In the genomic region with DNA sequence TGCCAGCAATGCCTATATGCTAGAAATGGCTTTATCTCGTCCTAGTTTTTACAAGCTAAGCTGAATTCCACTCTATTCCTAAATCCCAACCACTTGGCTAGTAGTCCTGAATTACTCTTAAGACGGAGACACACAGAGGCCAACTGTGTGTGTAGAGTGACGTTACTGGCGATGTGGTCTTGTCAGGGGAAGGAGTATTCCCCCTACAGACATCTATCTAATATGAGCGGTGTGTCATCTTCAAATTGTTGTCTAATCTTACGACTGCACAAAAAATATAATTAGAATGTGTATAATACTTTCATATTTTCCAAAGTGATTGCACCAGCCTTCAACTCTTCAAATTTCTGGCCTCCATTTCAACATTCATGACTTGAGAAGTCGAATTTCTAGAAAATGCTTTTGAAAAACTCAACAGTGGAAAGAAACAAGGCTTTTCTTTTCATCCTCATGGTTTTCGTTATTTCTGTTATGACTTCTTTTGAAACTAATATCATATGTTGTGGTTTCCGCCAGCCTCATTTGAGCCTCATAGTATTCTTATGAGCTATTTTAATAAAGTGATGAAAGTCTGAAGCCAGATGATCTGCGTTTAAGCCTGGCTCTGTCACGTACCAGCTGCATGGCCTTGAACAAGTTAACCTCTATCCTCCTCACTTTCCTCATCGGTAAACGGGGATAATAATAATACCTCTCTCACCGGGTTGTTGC, we compare ENCODE assay signal across 1 cellular context.
TF ChIP-seq lines count a peak whose summit lies in the region.

No MANE protein-coding gene starts in this region.

TF ChIP-seq in GM12878, 131 proteins besides CTCF, POLR2A, EP300 and RAD21 (continues in another document):
- TF ChIP-seq, protein P1, sequence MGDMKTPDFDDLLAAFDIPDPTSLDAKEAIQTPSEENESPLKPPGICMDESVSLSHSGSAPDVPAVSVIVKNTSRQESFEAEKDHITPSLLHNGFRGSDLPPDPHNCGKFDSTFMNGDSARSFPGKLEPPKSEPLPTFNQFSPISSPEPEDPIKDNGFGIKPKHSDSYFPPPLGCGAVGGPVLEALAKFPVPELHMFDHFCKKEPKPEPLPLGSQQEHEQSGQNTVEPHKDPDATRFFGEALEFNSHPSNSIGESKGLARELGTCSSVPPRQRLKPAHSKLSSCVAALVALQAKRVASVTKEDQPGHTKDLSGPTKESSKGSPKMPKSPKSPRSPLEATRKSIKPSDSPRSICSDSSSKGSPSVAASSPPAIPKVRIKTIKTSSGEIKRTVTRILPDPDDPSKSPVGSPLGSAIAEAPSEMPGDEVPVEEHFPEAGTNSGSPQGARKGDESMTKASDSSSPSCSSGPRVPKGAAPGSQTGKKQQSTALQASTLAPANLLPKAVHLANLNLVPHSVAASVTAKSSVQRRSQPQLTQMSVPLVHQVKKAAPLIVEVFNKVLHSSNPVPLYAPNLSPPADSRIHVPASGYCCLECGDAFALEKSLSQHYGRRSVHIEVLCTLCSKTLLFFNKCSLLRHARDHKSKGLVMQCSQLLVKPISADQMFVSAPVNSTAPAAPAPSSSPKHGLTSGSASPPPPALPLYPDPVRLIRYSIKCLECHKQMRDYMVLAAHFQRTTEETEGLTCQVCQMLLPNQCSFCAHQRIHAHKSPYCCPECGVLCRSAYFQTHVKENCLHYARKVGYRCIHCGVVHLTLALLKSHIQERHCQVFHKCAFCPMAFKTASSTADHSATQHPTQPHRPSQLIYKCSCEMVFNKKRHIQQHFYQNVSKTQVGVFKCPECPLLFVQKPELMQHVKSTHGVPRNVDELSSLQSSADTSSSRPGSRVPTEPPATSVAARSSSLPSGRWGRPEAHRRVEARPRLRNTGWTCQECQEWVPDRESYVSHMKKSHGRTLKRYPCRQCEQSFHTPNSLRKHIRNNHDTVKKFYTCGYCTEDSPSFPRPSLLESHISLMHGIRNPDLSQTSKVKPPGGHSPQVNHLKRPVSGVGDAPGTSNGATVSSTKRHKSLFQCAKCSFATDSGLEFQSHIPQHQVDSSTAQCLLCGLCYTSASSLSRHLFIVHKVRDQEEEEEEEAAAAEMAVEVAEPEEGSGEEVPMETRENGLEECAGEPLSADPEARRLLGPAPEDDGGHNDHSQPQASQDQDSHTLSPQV (IDR thresholded peaks at IDR 0.05), result no peak
- TF ChIP-seq ZNF274 (IDR thresholded peaks at IDR 0.05; ENCODE audit: insufficient read depth, insufficient read length) (no peak), TCF7 (IDR thresholded peaks at IDR 0.05; ENCODE audit: borderline replicate concordance) (peak; percentile 81; the same call in 1 of the 2 replicates), ZZZ3 (IDR thresholded peaks at IDR 0.05; ENCODE audit: control insufficient read depth, insufficient read length, low read depth) (no peak), CREB1 (IDR thresholded peaks at IDR 0.05; ENCODE audit: low read depth) (no peak), POLR2AphosphoS2 (IDR thresholded peaks at IDR 0.05; ENCODE audit: low read depth, low read length) (no peak), YY1 (IDR thresholded peaks at IDR 0.05; ENCODE audit: low read depth, low read length) (no peak), LARP7 (IDR thresholded peaks at IDR 0.05) (no peak), ETV6 (conservative IDR thresholded peaks at IDR 0.05 in 1 of 2, IDR thresholded peaks at IDR 0.05 in 1 of 2; ENCODE audit: borderline replicate concordance in 1 of 2, low read depth in 1 of 2) (peak in 1 of 2 experiments; percentile 54; a peak in 1 of 4 replicates), PML (IDR thresholded peaks at IDR 0.05; ENCODE audit: low read length) (peak; percentile 56), CBX5 (IDR thresholded peaks at IDR 0.05; ENCODE audit: low read depth) (peak; percentile 93), NRF1 (conservative IDR thresholded peaks at IDR 0.05; ENCODE audit: low read depth, low read length) (no peak), EED (IDR thresholded peaks at IDR 0.05; ENCODE audit: low read depth) (peak; percentile 49; the same call in 1 of the 2 replicates), RFX5 (IDR thresholded peaks at IDR 0.05; ENCODE audit: low read depth, low read length) (no peak), PAX5 (IDR thresholded peaks at IDR 0.05; ENCODE audit: borderline replicate concordance, low read depth, low read length) (peak; percentile 63; the same call in 1 of the 2 replicates), ESRRA (IDR thresholded peaks at IDR 0.05; ENCODE audit: low read length) (no peak), TCF3 (IDR thresholded peaks at IDR 0.05; ENCODE audit: borderline replicate concordance, insufficient read depth, low read depth, low read length) (no peak), SREBF2 (IDR thresholded peaks at IDR 0.05; ENCODE audit: low read length) (no peak), RAD51 (IDR thresholded peaks at IDR 0.05) (no peak), CEBPB (IDR thresholded peaks at IDR 0.05; ENCODE audit: borderline replicate concordance in 1 of 2, low read depth in 2 of 2, low read length in 2 of 2) (peak in 1 of 2 experiments; percentile 83; a peak in 1 of 4 replicates), CREM (IDR thresholded peaks at IDR 0.05; ENCODE audit: low read depth) (peak; percentile 73), SIX5 (IDR thresholded peaks at IDR 0.05; ENCODE audit: low read depth, low read length, severe bottlenecking) (no peak), FOXK2 (IDR thresholded peaks at IDR 0.05) (no peak), JUNB (IDR thresholded peaks at IDR 0.05) (peak; percentile 97), GABPA (IDR thresholded peaks at IDR 0.05; ENCODE audit: low read depth) (peak; percentile 71), ZBED1 (IDR thresholded peaks at IDR 0.05; ENCODE audit: borderline replicate concordance) (peak; percentile 66; the same call in 1 of the 2 replicates), TBL1XR1 (IDR thresholded peaks at IDR 0.05; ENCODE audit: low read depth, low read length) (peak; percentile 86)
- TF ChIP-seq, protein P2, sequence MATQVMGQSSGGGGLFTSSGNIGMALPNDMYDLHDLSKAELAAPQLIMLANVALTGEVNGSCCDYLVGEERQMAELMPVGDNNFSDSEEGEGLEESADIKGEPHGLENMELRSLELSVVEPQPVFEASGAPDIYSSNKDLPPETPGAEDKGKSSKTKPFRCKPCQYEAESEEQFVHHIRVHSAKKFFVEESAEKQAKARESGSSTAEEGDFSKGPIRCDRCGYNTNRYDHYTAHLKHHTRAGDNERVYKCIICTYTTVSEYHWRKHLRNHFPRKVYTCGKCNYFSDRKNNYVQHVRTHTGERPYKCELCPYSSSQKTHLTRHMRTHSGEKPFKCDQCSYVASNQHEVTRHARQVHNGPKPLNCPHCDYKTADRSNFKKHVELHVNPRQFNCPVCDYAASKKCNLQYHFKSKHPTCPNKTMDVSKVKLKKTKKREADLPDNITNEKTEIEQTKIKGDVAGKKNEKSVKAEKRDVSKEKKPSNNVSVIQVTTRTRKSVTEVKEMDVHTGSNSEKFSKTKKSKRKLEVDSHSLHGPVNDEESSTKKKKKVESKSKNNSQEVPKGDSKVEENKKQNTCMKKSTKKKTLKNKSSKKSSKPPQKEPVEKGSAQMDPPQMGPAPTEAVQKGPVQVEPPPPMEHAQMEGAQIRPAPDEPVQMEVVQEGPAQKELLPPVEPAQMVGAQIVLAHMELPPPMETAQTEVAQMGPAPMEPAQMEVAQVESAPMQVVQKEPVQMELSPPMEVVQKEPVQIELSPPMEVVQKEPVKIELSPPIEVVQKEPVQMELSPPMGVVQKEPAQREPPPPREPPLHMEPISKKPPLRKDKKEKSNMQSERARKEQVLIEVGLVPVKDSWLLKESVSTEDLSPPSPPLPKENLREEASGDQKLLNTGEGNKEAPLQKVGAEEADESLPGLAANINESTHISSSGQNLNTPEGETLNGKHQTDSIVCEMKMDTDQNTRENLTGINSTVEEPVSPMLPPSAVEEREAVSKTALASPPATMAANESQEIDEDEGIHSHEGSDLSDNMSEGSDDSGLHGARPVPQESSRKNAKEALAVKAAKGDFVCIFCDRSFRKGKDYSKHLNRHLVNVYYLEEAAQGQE (IDR thresholded peaks at IDR 0.05; ENCODE audit: low read depth, low read length), result no peak
- TF ChIP-seq, protein P3, sequence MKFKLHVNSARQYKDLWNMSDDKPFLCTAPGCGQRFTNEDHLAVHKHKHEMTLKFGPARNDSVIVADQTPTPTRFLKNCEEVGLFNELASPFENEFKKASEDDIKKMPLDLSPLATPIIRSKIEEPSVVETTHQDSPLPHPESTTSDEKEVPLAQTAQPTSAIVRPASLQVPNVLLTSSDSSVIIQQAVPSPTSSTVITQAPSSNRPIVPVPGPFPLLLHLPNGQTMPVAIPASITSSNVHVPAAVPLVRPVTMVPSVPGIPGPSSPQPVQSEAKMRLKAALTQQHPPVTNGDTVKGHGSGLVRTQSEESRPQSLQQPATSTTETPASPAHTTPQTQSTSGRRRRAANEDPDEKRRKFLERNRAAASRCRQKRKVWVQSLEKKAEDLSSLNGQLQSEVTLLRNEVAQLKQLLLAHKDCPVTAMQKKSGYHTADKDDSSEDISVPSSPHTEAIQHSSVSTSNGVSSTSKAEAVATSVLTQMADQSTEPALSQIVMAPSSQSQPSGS (IDR thresholded peaks at IDR 0.05; ENCODE audit: low read length), result peak; percentile 96
- TF ChIP-seq, protein P4, sequence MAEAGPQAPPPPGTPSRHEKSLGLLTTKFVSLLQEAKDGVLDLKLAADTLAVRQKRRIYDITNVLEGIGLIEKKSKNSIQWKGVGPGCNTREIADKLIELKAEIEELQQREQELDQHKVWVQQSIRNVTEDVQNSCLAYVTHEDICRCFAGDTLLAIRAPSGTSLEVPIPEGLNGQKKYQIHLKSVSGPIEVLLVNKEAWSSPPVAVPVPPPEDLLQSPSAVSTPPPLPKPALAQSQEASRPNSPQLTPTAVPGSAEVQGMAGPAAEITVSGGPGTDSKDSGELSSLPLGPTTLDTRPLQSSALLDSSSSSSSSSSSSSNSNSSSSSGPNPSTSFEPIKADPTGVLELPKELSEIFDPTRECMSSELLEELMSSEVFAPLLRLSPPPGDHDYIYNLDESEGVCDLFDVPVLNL (IDR thresholded peaks at IDR 0.05; ENCODE audit: low read depth, low read length), result no peak
- TF ChIP-seq, protein P5, sequence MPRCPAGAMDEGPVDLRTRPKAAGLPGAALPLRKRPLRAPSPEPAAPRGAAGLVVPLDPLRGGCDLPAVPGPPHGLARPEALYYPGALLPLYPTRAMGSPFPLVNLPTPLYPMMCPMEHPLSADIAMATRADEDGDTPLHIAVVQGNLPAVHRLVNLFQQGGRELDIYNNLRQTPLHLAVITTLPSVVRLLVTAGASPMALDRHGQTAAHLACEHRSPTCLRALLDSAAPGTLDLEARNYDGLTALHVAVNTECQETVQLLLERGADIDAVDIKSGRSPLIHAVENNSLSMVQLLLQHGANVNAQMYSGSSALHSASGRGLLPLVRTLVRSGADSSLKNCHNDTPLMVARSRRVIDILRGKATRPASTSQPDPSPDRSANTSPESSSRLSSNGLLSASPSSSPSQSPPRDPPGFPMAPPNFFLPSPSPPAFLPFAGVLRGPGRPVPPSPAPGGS (IDR thresholded peaks at IDR 0.05; ENCODE audit: borderline replicate concordance, insufficient read depth, low read depth, low read length, poor library complexity, severe bottlenecking), result peak; percentile 27
- TF ChIP-seq, protein P6, sequence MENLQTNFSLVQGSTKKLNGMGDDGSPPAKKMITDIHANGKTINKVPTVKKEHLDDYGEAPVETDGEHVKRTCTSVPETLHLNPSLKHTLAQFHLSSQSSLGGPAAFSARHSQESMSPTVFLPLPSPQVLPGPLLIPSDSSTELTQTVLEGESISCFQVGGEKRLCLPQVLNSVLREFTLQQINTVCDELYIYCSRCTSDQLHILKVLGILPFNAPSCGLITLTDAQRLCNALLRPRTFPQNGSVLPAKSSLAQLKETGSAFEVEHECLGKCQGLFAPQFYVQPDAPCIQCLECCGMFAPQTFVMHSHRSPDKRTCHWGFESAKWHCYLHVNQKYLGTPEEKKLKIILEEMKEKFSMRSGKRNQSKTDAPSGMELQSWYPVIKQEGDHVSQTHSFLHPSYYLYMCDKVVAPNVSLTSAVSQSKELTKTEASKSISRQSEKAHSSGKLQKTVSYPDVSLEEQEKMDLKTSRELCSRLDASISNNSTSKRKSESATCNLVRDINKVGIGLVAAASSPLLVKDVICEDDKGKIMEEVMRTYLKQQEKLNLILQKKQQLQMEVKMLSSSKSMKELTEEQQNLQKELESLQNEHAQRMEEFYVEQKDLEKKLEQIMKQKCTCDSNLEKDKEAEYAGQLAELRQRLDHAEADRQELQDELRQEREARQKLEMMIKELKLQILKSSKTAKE (IDR thresholded peaks at IDR 0.05; ENCODE audit: low read depth, poor library complexity, severe bottlenecking), result peak; percentile 29
- TF ChIP-seq, protein P7, sequence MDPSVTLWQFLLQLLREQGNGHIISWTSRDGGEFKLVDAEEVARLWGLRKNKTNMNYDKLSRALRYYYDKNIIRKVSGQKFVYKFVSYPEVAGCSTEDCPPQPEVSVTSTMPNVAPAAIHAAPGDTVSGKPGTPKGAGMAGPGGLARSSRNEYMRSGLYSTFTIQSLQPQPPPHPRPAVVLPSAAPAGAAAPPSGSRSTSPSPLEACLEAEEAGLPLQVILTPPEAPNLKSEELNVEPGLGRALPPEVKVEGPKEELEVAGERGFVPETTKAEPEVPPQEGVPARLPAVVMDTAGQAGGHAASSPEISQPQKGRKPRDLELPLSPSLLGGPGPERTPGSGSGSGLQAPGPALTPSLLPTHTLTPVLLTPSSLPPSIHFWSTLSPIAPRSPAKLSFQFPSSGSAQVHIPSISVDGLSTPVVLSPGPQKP (IDR thresholded peaks at IDR 0.05; ENCODE audit: low read depth, low read length), result no peak
- TF ChIP-seq, protein P8, sequence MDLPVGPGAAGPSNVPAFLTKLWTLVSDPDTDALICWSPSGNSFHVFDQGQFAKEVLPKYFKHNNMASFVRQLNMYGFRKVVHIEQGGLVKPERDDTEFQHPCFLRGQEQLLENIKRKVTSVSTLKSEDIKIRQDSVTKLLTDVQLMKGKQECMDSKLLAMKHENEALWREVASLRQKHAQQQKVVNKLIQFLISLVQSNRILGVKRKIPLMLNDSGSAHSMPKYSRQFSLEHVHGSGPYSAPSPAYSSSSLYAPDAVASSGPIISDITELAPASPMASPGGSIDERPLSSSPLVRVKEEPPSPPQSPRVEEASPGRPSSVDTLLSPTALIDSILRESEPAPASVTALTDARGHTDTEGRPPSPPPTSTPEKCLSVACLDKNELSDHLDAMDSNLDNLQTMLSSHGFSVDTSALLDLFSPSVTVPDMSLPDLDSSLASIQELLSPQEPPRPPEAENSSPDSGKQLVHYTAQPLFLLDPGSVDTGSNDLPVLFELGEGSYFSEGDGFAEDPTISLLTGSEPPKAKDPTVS (IDR thresholded peaks at IDR 0.05; ENCODE audit: low read depth, low read length), result no peak
- TF ChIP-seq, protein P9, sequence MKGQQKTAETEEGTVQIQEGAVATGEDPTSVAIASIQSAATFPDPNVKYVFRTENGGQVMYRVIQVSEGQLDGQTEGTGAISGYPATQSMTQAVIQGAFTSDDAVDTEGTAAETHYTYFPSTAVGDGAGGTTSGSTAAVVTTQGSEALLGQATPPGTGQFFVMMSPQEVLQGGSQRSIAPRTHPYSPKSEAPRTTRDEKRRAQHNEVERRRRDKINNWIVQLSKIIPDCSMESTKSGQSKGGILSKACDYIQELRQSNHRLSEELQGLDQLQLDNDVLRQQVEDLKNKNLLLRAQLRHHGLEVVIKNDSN (IDR thresholded peaks at IDR 0.05; ENCODE audit: borderline replicate concordance, extremely low read length, insufficient read depth, low read depth, low read length), result no peak
